8 cellular contexts compared by ENCODE assay signal in the genomic region with DNA sequence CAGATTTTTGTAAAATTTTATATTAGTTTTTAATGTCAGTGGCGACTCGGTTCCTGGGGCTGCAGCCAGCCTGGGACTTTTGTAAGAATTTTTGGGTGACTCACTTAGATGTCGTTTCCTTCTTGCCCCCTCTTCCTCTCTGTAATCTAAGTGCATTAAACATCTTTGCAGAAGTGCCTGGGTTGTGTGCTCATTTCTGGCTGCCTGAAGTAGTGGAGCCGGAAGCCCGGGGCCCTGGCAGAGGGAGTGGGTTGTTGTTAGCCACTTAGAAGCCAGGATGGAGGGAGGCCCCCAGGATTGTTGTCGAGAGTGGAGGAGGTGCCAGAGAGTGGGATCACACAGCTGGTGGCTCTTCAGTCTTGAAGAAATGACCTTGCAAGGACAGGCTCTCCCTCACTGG. TPM values are rescaled to one million over a fixed set of nuclear protein-coding genes. Genes with fewer than 3 reads are reported as not detected.
DNase-seq lines count a peak whose midpoint lies in the region; ATAC-seq and TF ChIP-seq lines count a peak whose summit lies in the region.

No MANE protein-coding gene starts in this region.

- peak overlapping the region; percentile 98 for H3K27ac Mint-ChIP-seq in nephron progenitor cell

- H3K4me1 ChIP-seq in BLaER1, result peaks cover 82% of the 10 kb centered on the region

- no peaks in the 10 kb centered on the region for H3K9me3 ChIP-seq in BLaER1

- H3K9ac ChIP-seq in BLaER1, result no peak overlapping the region

- peaks cover 62% of the 10 kb centered on the region for H3K4me1 Mint-ChIP-seq in nephron progenitor cell

- intact Hi-C loops in dorsolateral prefrontal cortex (cut with DNase I), result no loop called here
- intact Hi-C loops in left colon (cut with DNase I, micrococcal nuclease), result no loop called here

- DNase-seq in SIG-M5 (lab: John Stamatoyannopoulos, UW), result peak; percentile 45
- peak in 1 of 10 donors; percentile 27 for DNase-seq in dorsolateral prefrontal cortex
- DNase-seq in nephron progenitor cell, result no peak
- no peak for DNase-seq in NK-92 (lab: John Stamatoyannopoulos, UW; ENCODE audit: unreplicated experiment)
- DNase-seq in left colon, result no peak
- no peak for DNase-seq in NCI-H345 (lab: John Stamatoyannopoulos, UW)
- DNase-seq in NCI-H128 (lab: John Stamatoyannopoulos, UW; ENCODE audit: unreplicated experiment), result no peak

- no peaks in the 10 kb centered on the region for H3K27me3 ChIP-seq in BLaER1
- H3K27me3 ChIP-seq in dorsolateral prefrontal cortex, result no peaks in the 10 kb centered on the region

- peaks cover 21% of the 10 kb centered on the region for H3K36me3 ChIP-seq in BLaER1

- H3K27me3 Mint-ChIP-seq in nephron progenitor cell (ENCODE audit: low read depth, poor library complexity), result peaks cover 4% of the 10 kb centered on the region

- no peaks in the 10 kb centered on the region for H3K9me3 Mint-ChIP-seq in nephron progenitor cell

- no peak for TF ChIP-seq CTCF in dorsolateral prefrontal cortex (IDR thresholded peaks at IDR 0.05 in 54 of 56, conservative IDR thresholded peaks at IDR 0.05 in 2 of 56; ENCODE audit: low read depth in 1 of 56, partially characterized antibody in 56 of 56)
- no peak for TF ChIP-seq CTCF in nephron progenitor cell (IDR thresholded peaks at IDR 0.05)

- H3K36me3 Mint-ChIP-seq in nephron progenitor cell (ENCODE audit: low read depth), result peaks cover 7% of the 10 kb centered on the region

- H3K4me3 Mint-ChIP-seq in nephron progenitor cell, result peak overlapping the region; percentile 33

- peak overlapping the region; percentile 45 for H3K27ac ChIP-seq in BLaER1
- H3K27ac ChIP-seq in dorsolateral prefrontal cortex, result peak overlapping the region in 52 of 59 donors; percentile 7 to 95 (median 74)

- no peak for ATAC-seq in left colon

- H4K20me1 ChIP-seq in BLaER1, result no peaks in the 10 kb centered on the region

- H3K4me3 ChIP-seq in BLaER1 (no peak overlapping the region), dorsolateral prefrontal cortex (no peak overlapping the region)

- H3K4me2 ChIP-seq in BLaER1, result peak overlapping the region; percentile 64

RNA-seq across cellular contexts. Expression of a gene that starts 11.0 kb away (rescaled TPM):
- total RNA-seq in dorsolateral prefrontal cortex, result 100 to 1,000 TPM in 118 of 120 experiments, 10 to 100 TPM in 2; 95.2 to 308 (median 133) TPM
- total RNA-seq in left colon, result 10 to 100 TPM; 58.4 to 64.0 TPM
